In genomic region chrX:21926527-21927278, GRCh38 we compare ENCODE assay signal across 1 cellular context.
A peak's percentile ranks its signal among the peaks of the same experiment; 100 is the strongest.
TF ChIP-seq lines count a peak whose summit lies in the region.

No MANE protein-coding gene starts in this region.

TF ChIP-seq in HEK293, 187 proteins besides CTCF, POLR2A, EP300 and RAD21 (continued from another document and continues in another):
- TF ChIP-seq, protein P1, sequence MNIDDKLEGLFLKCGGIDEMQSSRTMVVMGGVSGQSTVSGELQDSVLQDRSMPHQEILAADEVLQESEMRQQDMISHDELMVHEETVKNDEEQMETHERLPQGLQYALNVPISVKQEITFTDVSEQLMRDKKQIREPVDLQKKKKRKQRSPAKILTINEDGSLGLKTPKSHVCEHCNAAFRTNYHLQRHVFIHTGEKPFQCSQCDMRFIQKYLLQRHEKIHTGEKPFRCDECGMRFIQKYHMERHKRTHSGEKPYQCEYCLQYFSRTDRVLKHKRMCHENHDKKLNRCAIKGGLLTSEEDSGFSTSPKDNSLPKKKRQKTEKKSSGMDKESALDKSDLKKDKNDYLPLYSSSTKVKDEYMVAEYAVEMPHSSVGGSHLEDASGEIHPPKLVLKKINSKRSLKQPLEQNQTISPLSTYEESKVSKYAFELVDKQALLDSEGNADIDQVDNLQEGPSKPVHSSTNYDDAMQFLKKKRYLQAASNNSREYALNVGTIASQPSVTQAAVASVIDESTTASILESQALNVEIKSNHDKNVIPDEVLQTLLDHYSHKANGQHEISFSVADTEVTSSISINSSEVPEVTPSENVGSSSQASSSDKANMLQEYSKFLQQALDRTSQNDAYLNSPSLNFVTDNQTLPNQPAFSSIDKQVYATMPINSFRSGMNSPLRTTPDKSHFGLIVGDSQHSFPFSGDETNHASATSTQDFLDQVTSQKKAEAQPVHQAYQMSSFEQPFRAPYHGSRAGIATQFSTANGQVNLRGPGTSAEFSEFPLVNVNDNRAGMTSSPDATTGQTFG (tag by site-specific recombination; IDR thresholded peaks at IDR 0.05; ENCODE audit: borderline replicate concordance), result no peak
- no peak for TF ChIP-seq KLF9 (tag by site-specific recombination; IDR thresholded peaks at IDR 0.05; ENCODE audit: low read depth)
- no peak for TF ChIP-seq KLF1 (tag by site-specific recombination; IDR thresholded peaks at IDR 0.05)
- no peak for TF ChIP-seq KLF16 (tag by site-specific recombination; IDR thresholded peaks at IDR 0.05)
- TF ChIP-seq ZNF423 (tag by site-specific recombination; IDR thresholded peaks at IDR 0.05), result no peak
- TF ChIP-seq, protein P2, sequence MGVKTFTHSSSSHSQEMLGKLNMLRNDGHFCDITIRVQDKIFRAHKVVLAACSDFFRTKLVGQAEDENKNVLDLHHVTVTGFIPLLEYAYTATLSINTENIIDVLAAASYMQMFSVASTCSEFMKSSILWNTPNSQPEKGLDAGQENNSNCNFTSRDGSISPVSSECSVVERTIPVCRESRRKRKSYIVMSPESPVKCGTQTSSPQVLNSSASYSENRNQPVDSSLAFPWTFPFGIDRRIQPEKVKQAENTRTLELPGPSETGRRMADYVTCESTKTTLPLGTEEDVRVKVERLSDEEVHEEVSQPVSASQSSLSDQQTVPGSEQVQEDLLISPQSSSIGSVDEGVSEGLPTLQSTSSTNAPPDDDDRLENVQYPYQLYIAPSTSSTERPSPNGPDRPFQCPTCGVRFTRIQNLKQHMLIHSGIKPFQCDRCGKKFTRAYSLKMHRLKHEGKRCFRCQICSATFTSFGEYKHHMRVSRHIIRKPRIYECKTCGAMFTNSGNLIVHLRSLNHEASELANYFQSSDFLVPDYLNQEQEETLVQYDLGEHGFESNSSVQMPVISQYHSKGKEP (tag by site-specific recombination; IDR thresholded peaks at IDR 0.05), result no peak
- TF ChIP-seq, protein P3, sequence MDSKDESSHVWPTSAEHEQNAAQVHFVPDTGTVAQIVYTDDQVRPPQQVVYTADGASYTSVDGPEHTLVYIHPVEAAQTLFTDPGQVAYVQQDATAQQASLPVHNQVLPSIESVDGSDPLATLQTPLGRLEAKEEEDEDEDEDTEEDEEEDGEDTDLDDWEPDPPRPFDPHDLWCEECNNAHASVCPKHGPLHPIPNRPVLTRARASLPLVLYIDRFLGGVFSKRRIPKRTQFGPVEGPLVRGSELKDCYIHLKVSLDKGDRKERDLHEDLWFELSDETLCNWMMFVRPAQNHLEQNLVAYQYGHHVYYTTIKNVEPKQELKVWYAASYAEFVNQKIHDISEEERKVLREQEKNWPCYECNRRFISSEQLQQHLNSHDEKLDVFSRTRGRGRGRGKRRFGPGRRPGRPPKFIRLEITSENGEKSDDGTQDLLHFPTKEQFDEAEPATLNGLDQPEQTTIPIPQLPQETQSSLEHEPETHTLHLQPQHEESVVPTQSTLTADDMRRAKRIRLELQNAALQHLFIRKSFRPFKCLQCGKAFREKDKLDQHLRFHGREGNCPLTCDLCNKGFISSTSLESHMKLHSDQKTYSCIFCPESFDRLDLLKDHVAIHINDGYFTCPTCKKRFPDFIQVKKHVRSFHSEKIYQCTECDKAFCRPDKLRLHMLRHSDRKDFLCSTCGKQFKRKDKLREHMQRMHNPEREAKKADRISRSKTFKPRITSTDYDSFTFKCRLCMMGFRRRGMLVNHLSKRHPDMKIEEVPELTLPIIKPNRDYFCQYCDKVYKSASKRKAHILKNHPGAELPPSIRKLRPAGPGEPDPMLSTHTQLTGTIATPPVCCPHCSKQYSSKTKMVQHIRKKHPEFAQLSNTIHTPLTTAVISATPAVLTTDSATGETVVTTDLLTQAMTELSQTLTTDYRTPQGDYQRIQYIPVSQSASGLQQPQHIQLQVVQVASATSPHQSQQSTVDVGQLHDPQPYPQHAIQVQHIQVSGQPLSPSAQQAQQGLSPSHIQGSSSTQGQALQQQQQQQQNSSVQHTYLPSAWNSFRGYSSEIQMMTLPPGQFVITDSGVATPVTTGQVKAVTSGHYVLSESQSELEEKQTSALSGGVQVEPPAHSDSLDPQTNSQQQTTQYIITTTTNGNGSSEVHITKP (tag by site-specific recombination; IDR thresholded peaks at IDR 0.05), result no peak; the same call in 1 of the 2 replicates
- TF ChIP-seq SCRT2 (tag by site-specific recombination; IDR thresholded peaks at IDR 0.05), result 0 out of 2 replicates have a peak, but pooled peaks have one; percentile 59
- no peak for TF ChIP-seq HOXC10 (CRISPR knock-in tag; IDR thresholded peaks at IDR 0.05)
- no peak for TF ChIP-seq TCF7L2 (IDR thresholded peaks at IDR 0.05; ENCODE audit: borderline replicate concordance, low read depth, low read length)
- no peak for TF ChIP-seq ZNF138 (tag by site-specific recombination; IDR thresholded peaks at IDR 0.05; ENCODE audit: borderline replicate concordance)
- TF ChIP-seq WT1 (tag by site-specific recombination; IDR thresholded peaks at IDR 0.05), result no peak
- TF ChIP-seq ZNF530 (tag by site-specific recombination; IDR thresholded peaks at IDR 0.05; ENCODE audit: low read depth), result no peak
- no peak for TF ChIP-seq MEIS1 (CRISPR knock-in tag; IDR thresholded peaks at IDR 0.05; ENCODE audit: borderline replicate concordance)
- peak; percentile 94 for TF ChIP-seq ZNF629 (tag by site-specific recombination; IDR thresholded peaks at IDR 0.05)
- TF ChIP-seq ZNF10 (tag by site-specific recombination; IDR thresholded peaks at IDR 0.05), result no peak
- TF ChIP-seq ATF2 (tag by site-specific recombination; IDR thresholded peaks at IDR 0.05; ENCODE audit: low read depth), result peak; percentile 26; the same call in 1 of the 2 replicates
- TF ChIP-seq REPIN1 (tag by site-specific recombination; IDR thresholded peaks at IDR 0.05; ENCODE audit: low read depth), result no peak
- no peak for TF ChIP-seq ZNF214 (tag by site-specific recombination; IDR thresholded peaks at IDR 0.05; ENCODE audit: borderline replicate concordance)
- peak; percentile 41; the same call in 1 of the 2 replicates for TF ChIP-seq KLF8 (tag by site-specific recombination; IDR thresholded peaks at IDR 0.05)
- TF ChIP-seq ZNF174 (tag by site-specific recombination; IDR thresholded peaks at IDR 0.05), result no peak
- TF ChIP-seq SCRT1 (tag by site-specific recombination; IDR thresholded peaks at IDR 0.05; ENCODE audit: borderline replicate concordance), result no peak
- no peak for TF ChIP-seq MZF1 (tag by site-specific recombination; IDR thresholded peaks at IDR 0.05; ENCODE audit: borderline replicate concordance)
- no peak for TF ChIP-seq ZNF133 (tag by site-specific recombination; IDR thresholded peaks at IDR 0.05)
- TF ChIP-seq ZNF48 (tag by site-specific recombination; IDR thresholded peaks at IDR 0.05), result no peak
- TF ChIP-seq ZNF26 (tag by site-specific recombination; IDR thresholded peaks at IDR 0.05), result no peak
- TF ChIP-seq GLIS1 (tag by site-specific recombination; IDR thresholded peaks at IDR 0.05), result no peak
- no peak for TF ChIP-seq ZNF560 (tag by site-specific recombination; IDR thresholded peaks at IDR 0.05; ENCODE audit: borderline replicate concordance)
- no peak for TF ChIP-seq OVOL3 (tag by site-specific recombination; IDR thresholded peaks at IDR 0.05)
- no peak for TF ChIP-seq ZNF114 (tag by site-specific recombination; IDR thresholded peaks at IDR 0.05)
- peak; percentile 73; the same call in 1 of the 2 replicates for TF ChIP-seq ZNF639 (tag by site-specific recombination; IDR thresholded peaks at IDR 0.05)
- TF ChIP-seq, protein P4, sequence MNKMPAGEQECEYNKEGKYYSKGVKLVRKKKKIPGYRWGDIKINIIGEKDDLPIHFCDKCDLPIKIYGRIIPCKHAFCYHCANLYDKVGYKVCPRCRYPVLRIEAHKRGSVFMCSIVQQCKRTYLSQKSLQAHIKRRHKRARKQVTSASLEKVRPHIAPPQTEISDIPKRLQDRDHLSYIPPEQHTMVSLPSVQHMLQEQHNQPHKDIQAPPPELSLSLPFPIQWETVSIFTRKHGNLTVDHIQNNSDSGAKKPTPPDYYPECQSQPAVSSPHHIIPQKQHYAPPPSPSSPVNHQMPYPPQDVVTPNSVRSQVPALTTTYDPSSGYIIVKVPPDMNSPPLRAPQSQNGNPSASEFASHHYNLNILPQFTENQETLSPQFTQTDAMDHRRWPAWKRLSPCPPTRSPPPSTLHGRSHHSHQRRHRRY (tag by site-specific recombination; IDR thresholded peaks at IDR 0.05), result no peak
- no peak for TF ChIP-seq GLI2 (tag by site-specific recombination; IDR thresholded peaks at IDR 0.05; ENCODE audit: borderline replicate concordance, low read depth)
- TF ChIP-seq ZNF621 (tag by site-specific recombination; IDR thresholded peaks at IDR 0.05), result no peak
- no peak for TF ChIP-seq ZNF18 (tag by site-specific recombination; IDR thresholded peaks at IDR 0.05)
- TF ChIP-seq ZNF398 (tag by site-specific recombination; IDR thresholded peaks at IDR 0.05), result 0 out of 2 replicates have a peak, but pooled peaks have one; percentile 28
- no peak for TF ChIP-seq ZNF514 (tag by site-specific recombination; IDR thresholded peaks at IDR 0.05)
- no peak for TF ChIP-seq BCL6B (tag by site-specific recombination; IDR thresholded peaks at IDR 0.05)
- no peak for TF ChIP-seq GLIS2 (tag by site-specific recombination; IDR thresholded peaks at IDR 0.05)
- TF ChIP-seq ZNF433 (tag by site-specific recombination; IDR thresholded peaks at IDR 0.05; ENCODE audit: low read depth), result no peak
- TF ChIP-seq ZNF24 (tag by site-specific recombination; IDR thresholded peaks at IDR 0.05), result no peak
- TF ChIP-seq ZNF473 (tag by site-specific recombination; IDR thresholded peaks at IDR 0.05), result no peak
- TF ChIP-seq ZFP69B (tag by site-specific recombination; IDR thresholded peaks at IDR 0.05), result no peak
- TF ChIP-seq ZNF132 (tag by site-specific recombination; IDR thresholded peaks at IDR 0.05; ENCODE audit: borderline replicate concordance), result no peak
- TF ChIP-seq IKZF3 (tag by site-specific recombination; IDR thresholded peaks at IDR 0.05), result peak; percentile 86
- TF ChIP-seq ZNF777 (tag by site-specific recombination; IDR thresholded peaks at IDR 0.05; ENCODE audit: borderline replicate concordance), result no peak
- no peak for TF ChIP-seq ZNF221 (tag by site-specific recombination; IDR thresholded peaks at IDR 0.05; ENCODE audit: borderline replicate concordance)
